ENCODE assay signal across 30 cellular contexts in genomic region chr15:69189157-69189556, GRCh38.
"Had no signal": no experiment of that assay in that cellular context is flagged by ENCODE, and none has a peak within 500 bp of the region (broad histone marks: within the 10 kb centered on the region; RNA-seq: fewer than 3 reads in every experiment).

No MANE protein-coding gene starts in this region.

- H3K27me3 Mint-ChIP-seq: natural killer cell treated with Interleukin-12 subunit alpha and Interleukin-12 subunit beta and Interleukin-15 and Interleukin-18, amount 100 ng/mL, for 72 hours; progenitor cell of endocrine pancreas; stimulated activated naive B cell treated with anti-CD40 and anti-IgM and Interleukin-4, amounts not matched to agents 10 μg/mL and 1 μg/mL and 100 μg/mL, for 72 hours; stimulated activated naive CD8-positive, alpha-beta T cell treated with anti-CD3 and anti-CD28 coated beads, Interleukin-15, Interleukin-2, amounts not matched to agents 100 ng/mL and 50 ng/mL, for 24 hours had no signal

- H3K4me3 ChIP-seq: ovary, psoas muscle, right lobe of liver, sigmoid colon, stomach, thoracic aorta, thyroid gland, tibial nerve, upper lobe of left lung, vagina had no signal

- DNase-seq: nephron progenitor cell; nucleus accumbens; ovary; posterior cingulate gyrus; psoas muscle; right cardiac atrium; right lobe of liver; sigmoid colon; small intestine; stimulated activated CD4-positive, alpha-beta T cell treated with anti-CD3 and anti-CD28 coated beads, Interleukin-15, amount 100 ng/mL, for 24 hours; stimulated activated CD4-positive, alpha-beta T cell treated with anti-CD3 and anti-CD28 coated beads, Interleukin-2, amount 100 ng/mL, for 24 hours; stimulated activated CD4-positive, alpha-beta T cell treated with anti-CD3 and anti-CD28 coated beads, Interleukin-2, amount 100 ng/mL, for 48 hours; stimulated activated CD4-positive, alpha-beta T cell treated with anti-CD3 and anti-CD28 coated beads, Interleukin-4, amount 100 ng/mL, for 24 hours; stimulated activated naive B cell treated with anti-CD40 and anti-IgM and Interleukin-4, amounts not matched to agents 10 μg/mL and 1 μg/mL and 100 μg/mL, for 72 hours; stimulated activated naive CD4-positive, alpha-beta T cell treated with Interleukin-2 at 50 U/mL for 16 hours; stomach; thyroid gland; trophoblast cell; upper lobe of left lung had no signal

- H3K27me3 ChIP-seq: neutrophil, ovary, right lobe of liver, sigmoid colon, stomach, thyroid gland, tibial nerve, upper lobe of left lung, vagina had no signal

- H3K9ac ChIP-seq: parathyroid adenoma had no signal

- FAIRE-seq: small intestine, urothelium cell line had no signal

- H3K36me3 ChIP-seq: neutrophil, ovary, right lobe of liver, sigmoid colon, stomach, thoracic aorta, thyroid gland, tibial nerve, upper lobe of left lung, vagina had no signal

- H3K27ac Mint-ChIP-seq: natural killer cell treated with Interleukin-12 subunit alpha and Interleukin-12 subunit beta and Interleukin-15 and Interleukin-18, amount 100 ng/mL, for 72 hours; nephron progenitor cell; progenitor cell of endocrine pancreas; stimulated activated effector memory CD8-positive, alpha-beta T cell treated with anti-CD3 and anti-CD28 coated beads, Interleukin-12 subunit alpha, Interleukin-12 subunit beta, amount 100 ng/mL, for 72 hours; stimulated activated naive B cell treated with anti-CD40 and anti-IgM and Interleukin-4, amounts not matched to agents 10 μg/mL and 1 μg/mL and 100 μg/mL, for 72 hours; stimulated activated naive CD8-positive, alpha-beta T cell treated with anti-CD3 and anti-CD28 coated beads, Interleukin-15, Interleukin-2, amounts not matched to agents 100 ng/mL and 50 ng/mL, for 24 hours had no signal

- H3K4me1 ChIP-seq: parathyroid adenoma had no signal

- H3K4me3 Mint-ChIP-seq: natural killer cell treated with Interleukin-12 subunit alpha and Interleukin-12 subunit beta and Interleukin-15 and Interleukin-18, amount 100 ng/mL, for 72 hours; nephron progenitor cell; neural crest cell; stimulated activated effector memory CD8-positive, alpha-beta T cell treated with anti-CD3 and anti-CD28 coated beads, Interleukin-12 subunit alpha, Interleukin-12 subunit beta, amount 100 ng/mL, for 72 hours; stimulated activated naive B cell treated with anti-CD40 and anti-IgM and Interleukin-4, amounts not matched to agents 10 μg/mL and 1 μg/mL and 100 μg/mL, for 72 hours; stimulated activated naive CD8-positive, alpha-beta T cell treated with anti-CD3 and anti-CD28 coated beads, Interleukin-15, Interleukin-2, amounts not matched to agents 100 ng/mL and 50 ng/mL, for 24 hours had no signal

- ATAC-seq: natural killer cell treated with Interleukin-12 subunit alpha and Interleukin-12 subunit beta and Interleukin-15 and Interleukin-18, amount 100 ng/mL, for 72 hours; psoas muscle; right cardiac atrium; right lobe of liver; stimulated activated effector memory CD8-positive, alpha-beta T cell treated with anti-CD3 and anti-CD28 coated beads, Interleukin-12 subunit alpha, Interleukin-12 subunit beta, amount 100 ng/mL, for 72 hours; stimulated activated naive B cell treated with anti-CD40 and anti-IgM and Interleukin-4, amounts not matched to agents 10 μg/mL and 1 μg/mL and 100 μg/mL, for 72 hours had no signal

- H2AFZ ChIP-seq: parathyroid adenoma had no signal

- H3K27ac ChIP-seq: neutrophil, ovary, parathyroid adenoma, psoas muscle, right lobe of liver, sigmoid colon, stomach, thoracic aorta, thyroid gland, tibial nerve, upper lobe of left lung, vagina had no signal

- H3K36me3 Mint-ChIP-seq: natural killer cell treated with Interleukin-12 subunit alpha and Interleukin-12 subunit beta and Interleukin-15 and Interleukin-18, amount 100 ng/mL, for 72 hours; stimulated activated effector memory CD8-positive, alpha-beta T cell treated with anti-CD3 and anti-CD28 coated beads, Interleukin-12 subunit alpha, Interleukin-12 subunit beta, amount 100 ng/mL, for 72 hours had no signal

- H3K4me1 Mint-ChIP-seq: stimulated activated effector memory CD8-positive, alpha-beta T cell treated with anti-CD3 and anti-CD28 coated beads, Interleukin-12 subunit alpha, Interleukin-12 subunit beta, amount 100 ng/mL, for 72 hours had no signal

- H3K79me2 ChIP-seq: parathyroid adenoma had no signal

- H3K9me3 ChIP-seq: neutrophil, ovary, right lobe of liver, thoracic aorta, thyroid gland, vagina had no signal
